21 cellular contexts compared by ENCODE assay signal in the genomic region with DNA sequence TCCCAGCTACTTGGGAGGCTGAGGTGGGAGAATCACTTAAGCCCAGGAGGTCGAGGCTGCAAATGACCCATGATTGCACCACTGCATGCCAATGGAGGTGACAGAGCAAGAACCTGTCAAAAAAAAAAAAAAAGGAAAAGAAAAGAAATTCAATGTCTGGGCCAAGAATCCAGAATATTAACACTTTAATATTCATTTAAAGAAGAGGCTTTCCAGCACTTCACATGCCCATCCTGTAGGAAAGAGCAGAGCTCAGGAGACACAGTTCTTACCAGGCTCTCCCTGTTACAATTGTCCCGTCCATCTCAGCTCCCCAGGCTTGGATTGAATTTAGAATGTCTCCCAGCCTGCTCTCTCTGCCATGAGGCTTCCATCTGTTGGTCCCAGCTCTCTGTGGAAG.
A peak's percentile ranks its signal among the peaks of the same experiment; 100 is the strongest.
DNase-seq lines count a peak whose midpoint lies in the region; ATAC-seq and TF ChIP-seq lines count a peak whose summit lies in the region.
"Had no signal": no experiment of that assay in that cellular context is flagged by ENCODE, and none has a peak within 500 bp of the region (broad histone marks: within the 10 kb centered on the region; RNA-seq: fewer than 3 reads in every experiment).

No MANE protein-coding gene starts in this region.

- intact Hi-C loops in dorsolateral prefrontal cortex (cut with DNase I), result loop anchor here (5.0 to 10.0 kb wide), 5 partner anchors 198 to 793 kb away; partner anchors contain the start of gene COQ8A (in 1 of the 2)

- H4K20me1 ChIP-seq in GM23338 (replicated peaks; ENCODE audit: insufficient read depth), result no peaks in the 10 kb centered on the region
- H4K20me1 ChIP-seq: BLaER1 treated with 17β-estradiol and CSF1 and Interleukin-3, amounts not matched to agents 10 nM and 100 nM had no signal

- DNase-seq in GM23338 (ENCODE audit: low spot score) (no peak), dorsolateral prefrontal cortex (peak in 1 of 10 donors; percentile 43), iPS-NIHi7 (ENCODE audit: extremely low spot score) (no peak), GM19238 (ENCODE audit: insufficient read length, low spot score) (no peak), AG08396 (ENCODE audit: low spot score) (no peak)
- DNase-seq: AML-193; CD4-positive, alpha-beta T cell; GOT3; HCEC 1CT; Karpas-422; NCI-H1092; NCI-H1417 treated with DMSO at 0.1 percent for 48 hours; NCI-H187; NCI-H524 treated with DMSO at 0.1 percent for 48 hours; NCI-H774; SJCRH30 had no signal

- no peaks in the 10 kb centered on the region; the same call in 2 of the 3 replicates for H3K9me3 Mint-ChIP-seq in GM23338
- H3K9me3 Mint-ChIP-seq in nephron, result no peaks in the 10 kb centered on the region
- H3K9me3 Mint-ChIP-seq: CD4-positive, alpha-beta T cell had no signal

- H3K4me3 ChIP-seq in GM23338 (no peak overlapping the region), dorsolateral prefrontal cortex (no peak overlapping the region)
- H3K4me3 ChIP-seq: BLaER1 treated with 17β-estradiol and CSF1 and Interleukin-3, amounts not matched to agents 10 nM and 100 nM; SJCRH30 had no signal

- no peaks in the 10 kb centered on the region for H3K9me2 ChIP-seq in GM23338 (ENCODE audit: insufficient read depth)

- no peak for ATAC-seq in GM23338
- ATAC-seq: SK-N-SH treated with all-trans-retinoic acid at 6 μM for 48 hours had no signal

- peaks cover 14% of the 10 kb centered on the region for H3K4me1 Mint-ChIP-seq in GM23338
- H3K4me1 Mint-ChIP-seq in nephron, result peaks cover 45% of the 10 kb centered on the region

- H3F3A ChIP-seq in GM23338 (replicated peaks; ENCODE audit: low read depth), result no peaks in the 10 kb centered on the region

- H3K36me3 ChIP-seq in GM23338 (ENCODE audit: insufficient read depth), result no peaks in the 10 kb centered on the region
- H3K36me3 ChIP-seq: BLaER1 treated with 17β-estradiol and CSF1 and Interleukin-3, amounts not matched to agents 10 nM and 100 nM; SJCRH30 had no signal

- H3K27me3 ChIP-seq in GM23338 (ENCODE audit: insufficient read depth) (no peaks in the 10 kb centered on the region), dorsolateral prefrontal cortex (no peaks in the 10 kb centered on the region)
- H3K27me3 ChIP-seq: BLaER1 treated with 17β-estradiol and CSF1 and Interleukin-3, amounts not matched to agents 10 nM and 100 nM; SJCRH30 had no signal

- H3K4me3 Mint-ChIP-seq in GM23338 (no peak overlapping the region), nephron (no peak overlapping the region)
- H3K4me3 Mint-ChIP-seq: CD4-positive, alpha-beta T cell had no signal

- TF ChIP-seq CTCF in GM23338 (conservative IDR thresholded peaks at IDR 0.05; ENCODE audit: low read depth in 2 of 2) (no peak), dorsolateral prefrontal cortex (IDR thresholded peaks at IDR 0.05 in 54 of 56, conservative IDR thresholded peaks at IDR 0.05 in 2 of 56; ENCODE audit: low read depth in 1 of 56, partially characterized antibody in 56 of 56) (no peak), nephron (IDR thresholded peaks at IDR 0.05; ENCODE audit: unreplicated experiment in 3 of 3) (no peak)

- H3K36me3 Mint-ChIP-seq in GM23338 (ENCODE audit: low read depth), result no peaks in the 10 kb centered on the region; the same call in 2 of the 3 replicates
- H3K36me3 Mint-ChIP-seq in nephron (ENCODE audit: low read depth), result no peaks in the 10 kb centered on the region

- no peaks in the 10 kb centered on the region for H3K79me2 ChIP-seq in GM23338 (replicated peaks; ENCODE audit: insufficient read depth)

- H3K27ac Mint-ChIP-seq in GM23338 (no peak overlapping the region), nephron (peak overlapping the region; percentile 56 to 61 (median 56))
- H3K27ac Mint-ChIP-seq: CD4-positive, alpha-beta T cell had no signal

- H3K27ac ChIP-seq in GM23338 (ENCODE audit: low read depth), result no peak overlapping the region
- peak overlapping the region; percentile 74 for H3K27ac ChIP-seq in angular gyrus (ENCODE audit: low read depth, low read length)
- H3K27ac ChIP-seq in dorsolateral prefrontal cortex, result peak overlapping the region in 54 of 59 donors; percentile 2 to 99 (median 78)
- H3K27ac ChIP-seq: BLaER1 treated with 17β-estradiol and CSF1 and Interleukin-3, amounts not matched to agents 10 nM and 100 nM; HL-60; SJCRH30 had no signal

- H3K27me3 Mint-ChIP-seq in GM23338 (ENCODE audit: insufficient read depth, low read depth, poor library complexity), result peaks cover 14% of the 10 kb centered on the region
- H3K27me3 Mint-ChIP-seq in nephron (ENCODE audit: low read depth), result peaks cover 8% of the 10 kb centered on the region

- H2AFZ ChIP-seq in GM23338, result peak overlapping the region; percentile 78; the same call in 1 of the 2 replicates

- peaks cover 11% of the 10 kb centered on the region; the same call in 1 of the 2 replicates for H3K4me1 ChIP-seq in GM23338 (ENCODE audit: insufficient read depth)

- no peak overlapping the region for H3K4me2 ChIP-seq in GM23338

TF ChIP-seq in GM23338, 12 proteins besides CTCF, POLR2A, EP300 and RAD21 (continues in another document):
- no peak for TF ChIP-seq NANOG (IDR thresholded peaks at IDR 0.05; ENCODE audit: borderline replicate concordance)
- no peak for TF ChIP-seq JUNB (IDR thresholded peaks at IDR 0.05; ENCODE audit: unreplicated experiment)
- TF ChIP-seq EZH2phosphoT487 (IDR thresholded peaks at IDR 0.05; ENCODE audit: unreplicated experiment), result no peak
- TF ChIP-seq POLR2AphosphoS5 (IDR thresholded peaks at IDR 0.05; ENCODE audit: low read depth), result no peak
- TF ChIP-seq CREB1 (CRISPR knock-in tag; IDR thresholded peaks at IDR 0.05; ENCODE audit: low read depth), result no peak
- TF ChIP-seq STAT1 (IDR thresholded peaks at IDR 0.05; ENCODE audit: unreplicated experiment), result no peak
- TF ChIP-seq EZH2 (IDR thresholded peaks at IDR 0.05; ENCODE audit: low read depth, unreplicated experiment), result no peak
- no peak for TF ChIP-seq REST (IDR thresholded peaks at IDR 0.05; ENCODE audit: unreplicated experiment)
- no peak for TF ChIP-seq ZNF114 (CRISPR knock-in tag; IDR thresholded peaks at IDR 0.05)
- TF ChIP-seq ZNF331 (CRISPR knock-in tag; IDR thresholded peaks at IDR 0.05; ENCODE audit: low read depth), result no peak
